In genomic region chr12:104387190-104387589, GRCh38 we compare ENCODE assay signal across 19 cellular contexts.
A peak's percentile ranks its signal among the peaks of the same experiment; 100 is the strongest.
DNase-seq lines count a peak whose midpoint lies in the region; TF ChIP-seq lines count a peak whose summit lies in the region.
"Had no signal": no experiment of that assay in that cellular context is flagged by ENCODE, and none has a peak within 500 bp of the region (broad histone marks: within the 10 kb centered on the region; RNA-seq: fewer than 3 reads in every experiment).

No MANE protein-coding gene starts in this region.

- in situ Hi-C loops in astrocyte of the spinal cord (cut with HindIII; ENCODE audit: low sequenced_read_pairs), result no loop called here
- in situ Hi-C loops in GM23248 (cut with MboI), result loop anchor here (10.0 to 25.0 kb wide), 2 partner anchors 488 to 675 kb away; no protein-coding TSS in a partner anchor

- 80 to 83% methylated on average over 7 of the region's 7 CpGs for WGBS in GM23248 (ENCODE audit: low coverage in 1 of 2, low lambda C conversion rate in 2 of 2, missing lambda C conversion rate in 2 of 2), 2 experiments

- no peaks in the 10 kb centered on the region for H3F3A ChIP-seq in GM23248 (ENCODE audit: insufficient read depth)

- H3K79me2 ChIP-seq in GM23248 (ENCODE audit: insufficient read depth), result no peaks in the 10 kb centered on the region

- no peaks in the 10 kb centered on the region for H3K4me1 ChIP-seq in GM23248 (ENCODE audit: insufficient read depth)
- H3K4me1 ChIP-seq: gastrocnemius medialis, HAP-1 had no signal

- H3K9ac ChIP-seq in GM23248, result no peak overlapping the region

- H3K9me3 ChIP-seq in GM23248 (ENCODE audit: low read depth), result no peaks in the 10 kb centered on the region
- H3K9me3 ChIP-seq: gastrocnemius medialis, HAP-1, tibial nerve had no signal

- no peaks in the 10 kb centered on the region for H3K36me3 ChIP-seq in GM23248 (ENCODE audit: low read depth)
- H3K36me3 ChIP-seq: gastrocnemius medialis, HAP-1, tibial nerve had no signal

- peak in 2 of 3 experiments; percentile 20 to 76 for DNase-seq in NCI-H1417 (lab: John Stamatoyannopoulos, UW)
- DNase-seq in NCI-H1417 treated with DMSO at 0.1 percent for 48 hours (lab: John Stamatoyannopoulos, UW), result no peak
- DNase-seq in NCI-H510A (lab: John Stamatoyannopoulos, UW), result peak; percentile 33
- peak; percentile 20 for DNase-seq in astrocyte of the spinal cord (ENCODE audit: low read depth, low spot score)
- DNase-seq in left kidney (ENCODE audit: low read depth, low spot score), result peak; percentile 24
- no peak for DNase-seq in mucosa of gallbladder (ENCODE audit: low spot score)
- no peak for DNase-seq in GM23248
- no peak for DNase-seq in cerebellum (ENCODE audit: low spot score)
- DNase-seq: 8988T; activated CD4-positive, alpha-beta T cell treated with anti-CD3 and anti-CD28 coated beads, Interleukin-2, amount 10 ng/mL, durations not matched to agents 7 days and 5 days; activated naive CD4-positive, alpha-beta T cell; gastrocnemius medialis; NCI-H1105 treated with DMSO at 0.1 percent for 48 hours; NCI-H446 treated with DMSO at 0.1 percent for 48 hours; stimulated activated CD4-positive, alpha-beta T cell treated with anti-CD3 and anti-CD28 coated beads, Interleukin-15, amount 100 ng/mL, for 24 hours had no signal

- no peak overlapping the region for H2AFZ ChIP-seq in GM23248
- H2AFZ ChIP-seq: PC-9 had no signal

- H3K4me2 ChIP-seq in GM23248 (ENCODE audit: unreplicated experiment), result no peak overlapping the region
- H3K4me2 ChIP-seq: PC-9 had no signal

- TF ChIP-seq CTCF in astrocyte of the spinal cord (IDR thresholded peaks at IDR 0.05; ENCODE audit: low read depth, low read length), result no peak

- H4K20me1 ChIP-seq in GM23248 (ENCODE audit: insufficient read depth), result no peaks in the 10 kb centered on the region

- H3K27ac ChIP-seq in GM23248, result no peak overlapping the region
- H3K27ac ChIP-seq: coronary artery, gastrocnemius medialis, PC-9, tibial nerve had no signal

- no peaks in the 10 kb centered on the region for H3K9me2 ChIP-seq in GM23248 (ENCODE audit: insufficient read depth)

- H3K27me3 ChIP-seq in GM23248 (replicated peaks; ENCODE audit: insufficient read depth), result no peaks in the 10 kb centered on the region
- H3K27me3 ChIP-seq: gastrocnemius medialis, tibial nerve had no signal

- no peak overlapping the region for H3K4me3 ChIP-seq in astrocyte of the spinal cord (ENCODE audit: low read depth, low read length)
- no peak overlapping the region for H3K4me3 ChIP-seq in GM23248
- H3K4me3 ChIP-seq: coronary artery, gastrocnemius medialis, HAP-1, PC-9, tibial nerve had no signal

Comparison
In these comparisons a context has a peak if more than half of its experiments do, and no peak if none do; other contexts are left out.
1. DNase-seq: peak in NCI-H1417 (2 of 3), NCI-H510A (single experiment), astrocyte of the spinal cord (single experiment) and left kidney (single experiment); none in NCI-H1417 treated with DMSO at 0.1 percent for 48 hours (single experiment), mucosa of gallbladder (single experiment), GM23248 (single experiment) and cerebellum (single experiment).